Comparison of ENCODE assay signal across 23 cellular contexts in the genomic region with DNA sequence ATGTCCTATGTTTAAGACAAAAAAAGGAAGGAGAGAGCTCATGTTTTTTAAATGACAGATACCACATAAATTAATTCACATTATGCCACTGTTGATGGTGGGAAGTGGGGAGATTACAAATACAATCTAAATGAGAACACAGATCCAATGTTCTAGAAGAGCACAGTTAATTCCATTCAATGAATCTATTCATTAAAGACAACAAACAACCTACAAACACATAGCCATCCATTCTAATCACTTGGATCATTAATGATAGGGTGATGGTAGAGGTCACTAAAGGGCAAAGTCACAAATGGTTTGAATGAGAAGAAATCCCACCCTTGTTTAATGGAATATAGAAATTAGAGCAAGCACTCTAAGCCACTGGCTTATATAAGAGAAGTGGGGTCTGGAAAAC. TPM values are rescaled to one million over a fixed set of nuclear protein-coding genes. Genes with fewer than 3 reads are reported as not detected.
A peak's percentile ranks its signal among the peaks of the same experiment; 100 is the strongest.
DNase-seq lines count a peak whose midpoint lies in the region; ATAC-seq, FAIRE-seq and TF ChIP-seq lines count a peak whose summit lies in the region.
"Had no signal": no experiment of that assay in that cellular context is flagged by ENCODE, and none has a peak within 500 bp of the region (broad histone marks: within the 10 kb centered on the region; RNA-seq: fewer than 3 reads in every experiment).

No MANE protein-coding gene starts in this region.

- DNase-seq in CD4-positive, alpha-beta T cell: no peak
- DNase-seq in HCT116 (ENCODE audit: low read depth, low spot score): no peak
- no peak for DNase-seq in caudate nucleus (lab: John Stamatoyannopoulos, UW)
- DNase-seq in psoas muscle: no peak
- DNase-seq in urothelium cell line (ENCODE audit: low spot score): no peak
- no peak for DNase-seq in T-helper 2 cell treated with Interferon-gamma antibody and Interleukin-4, amounts not matched to agents 5 μg/mL and 100 μg/mL, for 36 hours (ENCODE audit: low spot score)
- DNase-seq: activated naive CD8-positive, alpha-beta T cell treated with anti-CD3 and anti-CD28 coated beads, Interleukin-2, amount 10 ng/mL, durations not matched to agents 7 days and 5 days; AML-193; central memory CD4-positive, alpha-beta T cell; effector memory CD4-positive, alpha-beta T cell; kidney; mucosa of descending colon; NCI-H187; NCI-H446 treated with DMSO at 0.1 percent for 48 hours; occipital lobe; right lobe of liver; stimulated activated CD4-positive, alpha-beta T cell treated with anti-CD3 and anti-CD28 coated beads, Interleukin-2, amount 100 ng/mL, for 24 hours; tibial artery had no signal

- H3K79me2 ChIP-seq in HCT116 (ENCODE audit: insufficient read depth, low read length): peaks cover 77% of the 10 kb centered on the region

- H3K4me3 Mint-ChIP-seq in CD4-positive, alpha-beta T cell: no peak overlapping the region
- H3K4me3 Mint-ChIP-seq in T-helper 2 cell treated with Interferon-gamma antibody and Interleukin-4, amounts not matched to agents 5 μg/mL and 100 μg/mL, for 36 hours: no peak overlapping the region
- H3K4me3 Mint-ChIP-seq: activated naive CD8-positive, alpha-beta T cell treated with anti-CD3 and anti-CD28 coated beads, Interleukin-2, amount 10 ng/mL, durations not matched to agents 7 days and 5 days had no signal

- peaks cover 68% of the 10 kb centered on the region for H3K4me1 Mint-ChIP-seq in CD4-positive, alpha-beta T cell (ENCODE audit: low read depth)
- peaks cover 18% of the 10 kb centered on the region for H3K4me1 Mint-ChIP-seq in T-helper 2 cell treated with Interferon-gamma antibody and Interleukin-4, amounts not matched to agents 5 μg/mL and 100 μg/mL, for 36 hours (ENCODE audit: low read depth)

- peak overlapping the region; percentile 10 for H3K27ac Mint-ChIP-seq in CD4-positive, alpha-beta T cell
- no peak overlapping the region for H3K27ac Mint-ChIP-seq in T-helper 2 cell treated with Interferon-gamma antibody and Interleukin-4, amounts not matched to agents 5 μg/mL and 100 μg/mL, for 36 hours

- H3K4me3 ChIP-seq in HCT116 (replicated peaks in 1 of 2; ENCODE audit: low read depth in 1 of 2, low read length in 2 of 2): no peak overlapping the region
- no peak overlapping the region for H3K4me3 ChIP-seq in psoas muscle
- H3K4me3 ChIP-seq: hepatocyte, mucosa of descending colon, right lobe of liver, tibial artery had no signal

- peaks cover 34 to 39% of the 10 kb centered on the region in 2 experiments for H3K36me3 ChIP-seq in HCT116 (ENCODE audit: control insufficient read depth in 1 of 2, insufficient read depth in 2 of 2, low read length in 2 of 2)
- H3K36me3 ChIP-seq in psoas muscle (ENCODE audit: insufficient read depth in 1 of 2, low read depth in 1 of 2): peaks cover 13 to 44% of the 10 kb centered on the region in 2 donors

- BruUV-seq in HCT116 (replicated peaks; lab: Mats Ljungman, UMichigan): no TSS peak

- RAD21 ChIA-PET in HCT116 (lab: Charles Lee; ENCODE audit: low non-redundant PET in 1 of 2, low total read pairs in 2 of 2, uncharacterized antibody in 2 of 2, unreplicated experiment in 2 of 2): no interaction called here

- no peak overlapping the region for H2AFZ ChIP-seq in HCT116 (ENCODE audit: low read depth, low read length, poor library complexity, severe bottlenecking)
- H2AFZ ChIP-seq: hepatocyte had no signal

- no peaks in the 10 kb centered on the region for H3K9me2 ChIP-seq in HCT116 (ENCODE audit: insufficient read depth)

- H3K27me3 ChIP-seq in CD4-positive, alpha-beta T cell (ENCODE audit: control insufficient read depth, insufficient read depth, low read length): no peaks in the 10 kb centered on the region
- H3K27me3 ChIP-seq in HCT116 (ENCODE audit: insufficient read depth, low read length): no peaks in the 10 kb centered on the region
- H3K27me3 ChIP-seq in psoas muscle (ENCODE audit: insufficient read depth in 3 of 3, low read length in 2 of 3): no peaks in the 10 kb centered on the region
- H3K27me3 ChIP-seq: hepatocyte, right lobe of liver, tibial artery had no signal

- H3K9me3 ChIP-seq in CD4-positive, alpha-beta T cell (ENCODE audit: control insufficient read depth, low read length): no peaks in the 10 kb centered on the region
- H3K9me3 ChIP-seq in HCT116 (ENCODE audit: control insufficient read depth in 1 of 2, insufficient read depth in 1 of 2, low read depth in 1 of 2, low read length in 2 of 2) (no peaks in the 10 kb centered on the region), psoas muscle (no peaks in the 10 kb centered on the region)
- H3K9me3 ChIP-seq: mucosa of descending colon, right lobe of liver, tibial artery had no signal

- no peaks in the 10 kb centered on the region for H3K27me3 Mint-ChIP-seq in CD4-positive, alpha-beta T cell
- H3K27me3 Mint-ChIP-seq in T-helper 2 cell treated with Interferon-gamma antibody and Interleukin-4, amounts not matched to agents 5 μg/mL and 100 μg/mL, for 36 hours (ENCODE audit: low read depth): no peaks in the 10 kb centered on the region
- H3K27me3 Mint-ChIP-seq: activated naive CD8-positive, alpha-beta T cell treated with anti-CD3 and anti-CD28 coated beads, Interleukin-2, amount 10 ng/mL, durations not matched to agents 7 days and 5 days had no signal

- peaks cover 76% of the 10 kb centered on the region for H3K36me3 Mint-ChIP-seq in CD4-positive, alpha-beta T cell (ENCODE audit: low read depth)
- peaks cover 52% of the 10 kb centered on the region for H3K36me3 Mint-ChIP-seq in T-helper 2 cell treated with Interferon-gamma antibody and Interleukin-4, amounts not matched to agents 5 μg/mL and 100 μg/mL, for 36 hours (ENCODE audit: low read depth)

- H3K4me2 ChIP-seq in HCT116 (ENCODE audit: low read length): no peak overlapping the region
- H3K4me2 ChIP-seq: hepatocyte had no signal

- H3K9ac ChIP-seq in HCT116 (ENCODE audit: low read length): no peak overlapping the region

- no peak for TF ChIP-seq RAD21 in HCT116 (IDR thresholded peaks at IDR 0.05; ENCODE audit: low read depth)

- H3K4me1 ChIP-seq in HCT116 (ENCODE audit: control insufficient read depth in 1 of 2, insufficient read depth in 2 of 2, low read length in 2 of 2): no peaks in the 10 kb centered on the region
- H3K4me1 ChIP-seq in psoas muscle: peaks cover 73% of the 10 kb centered on the region

- POLR2A ChIA-PET in CD4-positive, alpha-beta T cell (lab: Charles Lee): interaction anchor here (0.7 to 10.4 kb wide), 5 partner anchors 22 to 1716 kb away, joined by 3 to 141 read pairs (median 13); a partner anchor contains a TSS
- POLR2A ChIA-PET in HCT116 (lab: Charles Lee): no interaction called here

- CTCF ChIA-PET in CD4-positive, alpha-beta T cell (lab: Charles Lee): interaction anchor here (0.8 to 2.1 kb wide), 2 partner anchors 31 to 70 kb away, joined by 3 to 7 read pairs; no protein-coding TSS in a partner anchor
- CTCF ChIA-PET in HCT116 (lab: Charles Lee): no interaction called here

- no peak for ATAC-seq in CD4-positive, alpha-beta T cell (ENCODE audit: poor library complexity)
- no peak for ATAC-seq in HCT116
- ATAC-seq in psoas muscle: no peak
- ATAC-seq in GM21576 (IDR thresholded peaks at IDR 0.05; ENCODE audit: unreplicated experiment): no peak
- no peak for ATAC-seq in HG02571 (IDR thresholded peaks at IDR 0.05; ENCODE audit: unreplicated experiment)
- ATAC-seq: mucosa of descending colon, right lobe of liver, Right ventricle myocardium inferior had no signal

- no peak for FAIRE-seq in urothelium cell line (lab: Jason Lieb, UNC)
- FAIRE-seq: GM12892, kidney had no signal

- TF ChIP-seq POLR2A in HCT116 (IDR thresholded peaks at IDR 0.05; ENCODE audit: borderline replicate concordance, extremely low read depth, insufficient read depth, insufficient read length): no peak

- H3K27ac ChIP-seq in CD4-positive, alpha-beta T cell (ENCODE audit: low read depth, low read length): no peak overlapping the region
- no peak overlapping the region for H3K27ac ChIP-seq in HCT116 (ENCODE audit: low read depth, low read length)
- H3K27ac ChIP-seq in caudate nucleus (ENCODE audit: low read depth, low read length): peak overlapping the region; percentile 67
- H3K27ac ChIP-seq in psoas muscle: peak overlapping the region; percentile 89
- H3K27ac ChIP-seq: hepatocyte, right lobe of liver had no signal

- no peaks in the 10 kb centered on the region for H3K9me3 Mint-ChIP-seq in CD4-positive, alpha-beta T cell
- no peaks in the 10 kb centered on the region for H3K9me3 Mint-ChIP-seq in T-helper 2 cell treated with Interferon-gamma antibody and Interleukin-4, amounts not matched to agents 5 μg/mL and 100 μg/mL, for 36 hours
- H3K9me3 Mint-ChIP-seq: activated naive CD8-positive, alpha-beta T cell treated with anti-CD3 and anti-CD28 coated beads, Interleukin-2, amount 10 ng/mL, durations not matched to agents 7 days and 5 days had no signal

- no peak for TF ChIP-seq CTCF in CD4-positive, alpha-beta T cell (IDR thresholded peaks at IDR 0.05)
- no peak for TF ChIP-seq CTCF in HCT116 (IDR thresholded peaks at IDR 0.05 in 2 of 3, conservative IDR thresholded peaks at IDR 0.05 in 1 of 3; ENCODE audit: borderline replicate concordance in 1 of 3, insufficient read depth in 1 of 3, low read depth in 2 of 3, low read length in 2 of 3)
- no peak for TF ChIP-seq CTCF in psoas muscle (IDR thresholded peaks at IDR 0.05)

- H4K20me1 ChIP-seq in HCT116 (ENCODE audit: insufficient read depth): peaks cover 7% of the 10 kb centered on the region; the same call in 1 of the 2 replicates

- intact Hi-C loops in CD4-positive, alpha-beta T cell (cut with DNase I, micrococcal nuclease): no loop called here
- intact Hi-C loops in HCT116 (cut with micrococcal nuclease) (no loop called here), psoas muscle (cut with DNase I) (no loop called here)

TF ChIP-seq in HCT116, 20 proteins besides CTCF, POLR2A, EP300 and RAD21:
- no peak for TF ChIP-seq CBX3 (IDR thresholded peaks at IDR 0.05; ENCODE audit: low read depth)
- 0 out of 2 replicates have a peak, but pooled peaks have one; percentile 6 for TF ChIP-seq JUND (IDR thresholded peaks at IDR 0.05)

RNA-seq across cellular contexts. Expression of a gene that starts 21.7 kb away (rescaled TPM):
- 100 to 1,000 TPM; 162 to 167 TPM for total RNA-seq in CD4-positive, alpha-beta T cell
- total RNA-seq in HCT116 (2021; ENCODE audit: unreplicated experiment) (328 TPM), psoas muscle (100 to 1,000 TPM in 1 of 4 donors, 10 to 100 TPM in 3; 72.8 to 125 (median 91.0) TPM)
- 376 and 446 TPM in 2 replicates for polyA plus RNA-seq in HCT116 (2012)
- polyA plus RNA-seq in psoas muscle: 100 to 1,000 TPM in 1 of 3 donors, 10 to 100 TPM in 2; 66.0 to 227 (median 81.8) TPM

RNA-seq across cellular contexts. Expression of a gene that starts 30.3 kb away (rescaled TPM):
- 10 to 100 TPM; 53.3 to 57.8 TPM for total RNA-seq in CD4-positive, alpha-beta T cell
- total RNA-seq in HCT116 (2021; ENCODE audit: unreplicated experiment) (106 TPM), psoas muscle (100 to 1,000 TPM in 1 of 4 donors, 10 to 100 TPM in 3; 42.4 to 127 (median 66.0) TPM)
- polyA plus RNA-seq in HCT116 (2012): 66.5 and 78.3 TPM in 2 replicates
- 10 to 100 TPM; 44.4 to 56.6 (median 51.5) TPM for polyA plus RNA-seq in psoas muscle

Comparison
In these comparisons a context has a peak if more than half of its experiments do, and no peak if none do; other contexts are left out.
1. H3K27ac ChIP-seq: peak in caudate nucleus (single experiment) and psoas muscle (single experiment); none in CD4-positive, alpha-beta T cell (single experiment) and HCT116 (single experiment).